ENCODE assay signal across 15 cellular contexts in the genomic region with DNA sequence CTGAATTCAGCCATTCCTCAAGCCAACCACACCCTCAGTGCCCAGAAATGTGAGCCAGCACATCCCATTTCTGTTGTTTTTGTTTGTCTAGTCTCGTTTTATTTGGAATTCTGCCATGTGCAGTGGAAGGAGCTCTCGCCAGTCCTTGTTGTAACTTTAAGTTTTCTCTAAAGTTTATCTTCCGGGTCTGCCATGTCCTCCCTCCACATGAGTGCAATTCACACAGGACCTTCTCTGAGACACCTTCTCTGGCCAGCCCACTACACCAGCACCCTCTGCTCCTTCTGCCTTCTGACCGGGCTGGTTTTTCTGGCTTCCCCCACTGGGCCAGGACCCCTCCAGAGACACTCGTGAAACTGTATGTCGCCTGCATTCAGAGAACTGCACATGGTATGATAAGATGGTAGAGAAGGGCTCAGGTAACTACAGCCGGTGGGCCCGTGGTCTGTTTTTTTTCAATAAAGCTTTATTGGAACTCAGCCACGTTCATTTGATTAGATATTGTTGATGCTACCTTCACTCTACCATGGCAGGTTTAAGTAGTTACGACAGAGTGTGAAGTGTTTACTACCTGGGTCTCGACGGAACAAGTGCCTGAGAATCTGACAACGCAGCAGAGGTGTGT.
"Had no signal": no experiment of that assay in that cellular context is flagged by ENCODE, and none has a peak within 500 bp of the region (broad histone marks: within the 10 kb centered on the region; RNA-seq: fewer than 3 reads in every experiment).

No MANE protein-coding gene starts in this region.

- H3K27me3 Mint-ChIP-seq: activated CD4-positive, alpha-beta memory T cell treated with anti-CD3 and anti-CD28 coated beads, Interleukin-2, amount 10 ng/mL, durations not matched to agents 7 days and 5 days had no signal

- ATAC-seq: lower lobe of right lung; pancreas; stimulated activated effector memory CD8-positive, alpha-beta T cell treated with anti-CD3 and anti-CD28 coated beads, Interleukin-12 subunit alpha, Interleukin-12 subunit beta, amount 100 ng/mL, for 72 hours; T-cell had no signal

- H3K4me3 ChIP-seq: coronary artery, lower lobe of right lung, neural progenitor cell, pancreas had no signal

- H3K4me3 Mint-ChIP-seq: activated CD4-positive, alpha-beta memory T cell treated with anti-CD3 and anti-CD28 coated beads, Interleukin-2, amount 10 ng/mL, durations not matched to agents 7 days and 5 days; immature natural killer cell; neural progenitor cell; stimulated activated effector memory CD8-positive, alpha-beta T cell treated with anti-CD3 and anti-CD28 coated beads, Interleukin-12 subunit alpha, Interleukin-12 subunit beta, amount 100 ng/mL, for 72 hours; T-cell had no signal

- DNase-seq: activated CD4-positive, alpha-beta memory T cell treated with anti-CD3 and anti-CD28 coated beads, Interleukin-2, amount 10 ng/mL, durations not matched to agents 7 days and 5 days; activated naive CD4-positive, alpha-beta T cell treated with Interleukin-2 at 50 U/mL for 16 hours; caudate nucleus; effector CD4-positive, alpha-beta T cell; immature natural killer cell; left cardiac atrium; lower lobe of right lung; midbrain; small intestine; T-cell had no signal

- H3K27me3 ChIP-seq: neural progenitor cell, pancreas had no signal

- H3K9me3 ChIP-seq: lower lobe of right lung, pancreas had no signal

- H3K36me3 ChIP-seq: lower lobe of right lung, neural progenitor cell, pancreas had no signal

- H3K27ac ChIP-seq: coronary artery, lower lobe of right lung, neural progenitor cell, pancreas, VCaP had no signal

- H3K4me1 Mint-ChIP-seq: activated CD4-positive, alpha-beta memory T cell treated with anti-CD3 and anti-CD28 coated beads, Interleukin-2, amount 10 ng/mL, durations not matched to agents 7 days and 5 days; immature natural killer cell; neural progenitor cell; stimulated activated effector memory CD8-positive, alpha-beta T cell treated with anti-CD3 and anti-CD28 coated beads, Interleukin-12 subunit alpha, Interleukin-12 subunit beta, amount 100 ng/mL, for 72 hours; T-cell had no signal

- H3K9me3 Mint-ChIP-seq: activated CD4-positive, alpha-beta memory T cell treated with anti-CD3 and anti-CD28 coated beads, Interleukin-2, amount 10 ng/mL, durations not matched to agents 7 days and 5 days; immature natural killer cell; stimulated activated effector memory CD8-positive, alpha-beta T cell treated with anti-CD3 and anti-CD28 coated beads, Interleukin-12 subunit alpha, Interleukin-12 subunit beta, amount 100 ng/mL, for 72 hours; T-cell had no signal

- H3K36me3 Mint-ChIP-seq: immature natural killer cell; neural progenitor cell; stimulated activated effector memory CD8-positive, alpha-beta T cell treated with anti-CD3 and anti-CD28 coated beads, Interleukin-12 subunit alpha, Interleukin-12 subunit beta, amount 100 ng/mL, for 72 hours; T-cell had no signal

- H3K27ac Mint-ChIP-seq: activated CD4-positive, alpha-beta memory T cell treated with anti-CD3 and anti-CD28 coated beads, Interleukin-2, amount 10 ng/mL, durations not matched to agents 7 days and 5 days; immature natural killer cell; neural progenitor cell; stimulated activated effector memory CD8-positive, alpha-beta T cell treated with anti-CD3 and anti-CD28 coated beads, Interleukin-12 subunit alpha, Interleukin-12 subunit beta, amount 100 ng/mL, for 72 hours; T-cell had no signal

- H3K4me1 ChIP-seq: lower lobe of right lung, neural progenitor cell, pancreas had no signal
